Comparison of ENCODE assay signal across 10 cellular contexts in genomic region chr19:33429891-33430673, GRCh38. TPM values are rescaled to one million over a fixed set of nuclear protein-coding genes. Genes with fewer than 3 reads are reported as not detected.
A peak's percentile ranks its signal among the peaks of the same experiment; 100 is the strongest.
DNase-seq lines count a peak whose midpoint lies in the region; ATAC-seq and TF ChIP-seq lines count a peak whose summit lies in the region.
"Had no signal": no experiment of that assay in that cellular context is flagged by ENCODE, and none has a peak within 500 bp of the region (broad histone marks: within the 10 kb centered on the region; RNA-seq: fewer than 3 reads in every experiment).

No MANE protein-coding gene starts in this region.

- POLR2A ChIA-PET in PC-3 (lab: Charles Lee; ENCODE audit: unreplicated experiment) = no interaction called here

- H3K9me2 ChIP-seq in GM23248 (ENCODE audit: insufficient read depth) (no peaks in the 10 kb centered on the region), PC-3 (replicated peaks; ENCODE audit: low read length) (no peaks in the 10 kb centered on the region)

- H4K20me1 ChIP-seq in GM23248 (ENCODE audit: insufficient read depth) = no peaks in the 10 kb centered on the region
- no peaks in the 10 kb centered on the region for H4K20me1 ChIP-seq in PC-3 (ENCODE audit: low read length)

- in situ Hi-C loops in GM23248 (cut with MboI) = no loop called here

- no peaks in the 10 kb centered on the region for H3K9me3 Mint-ChIP-seq in central memory CD8-positive, alpha-beta T cell
- H3K9me3 Mint-ChIP-seq in stimulated activated effector memory CD8-positive, alpha-beta T cell treated with anti-CD3 and anti-CD28 coated beads, Interleukin-12 subunit alpha, Interleukin-12 subunit beta, amount 100 ng/mL, for 72 hours = no peaks in the 10 kb centered on the region
- H3K9me3 Mint-ChIP-seq: dendritic cell treated with granulocyte-macrophage colony-stimulating factor and Interleukin-4, amounts not matched to agents 40 ng/mL and 50 ng/mL, for 4 days had no signal

- BruUV-seq in PC-3 (replicated peaks; lab: Mats Ljungman, UMichigan) = no TSS peak

- peaks cover 7% of the 10 kb centered on the region for H3K4me1 Mint-ChIP-seq in central memory CD8-positive, alpha-beta T cell
- H3K4me1 Mint-ChIP-seq in stimulated activated effector memory CD8-positive, alpha-beta T cell treated with anti-CD3 and anti-CD28 coated beads, Interleukin-12 subunit alpha, Interleukin-12 subunit beta, amount 100 ng/mL, for 72 hours = peaks cover 8% of the 10 kb centered on the region

- CTCF ChIA-PET in PC-3 (lab: Charles Lee) = interaction anchor here (0.5 to 1.0 kb wide), 2 partner anchors 65 to 341 kb away, joined by 3 to 5 read pairs; no protein-coding TSS in a partner anchor

- ATAC-seq in central memory CD8-positive, alpha-beta T cell (replicated peaks; ENCODE audit: extremely low read depth, poor library complexity, severe bottlenecking) = peak; percentile 93
- ATAC-seq in stimulated activated effector memory CD8-positive, alpha-beta T cell treated with anti-CD3 and anti-CD28 coated beads, Interleukin-12 subunit alpha, Interleukin-12 subunit beta, amount 100 ng/mL, for 72 hours = peak; percentile 71
- ATAC-seq in PC-3 = no peak
- ATAC-seq in GM19397 (IDR thresholded peaks at IDR 0.05; ENCODE audit: unreplicated experiment) = no peak

- WGBS in GM23248 (ENCODE audit: low coverage in 1 of 2, low lambda C conversion rate in 2 of 2, missing lambda C conversion rate in 2 of 2), 2 experiments = 67 to 69% methylated on average over 17 of the region's 17 CpGs

- H3K4me3 ChIP-seq in GM23248 (no peak overlapping the region), PC-3 (ENCODE audit: low read length) (no peak overlapping the region)
- H3K4me3 ChIP-seq: ovary had no signal

- H3K27me3 Mint-ChIP-seq in central memory CD8-positive, alpha-beta T cell = no peaks in the 10 kb centered on the region

- TF ChIP-seq CTCF in PC-3 (conservative IDR thresholded peaks at IDR 0.05; ENCODE audit: low read depth, low read length) = no peak

- H3K27me3 ChIP-seq in GM23248 (replicated peaks; ENCODE audit: insufficient read depth) = no peaks in the 10 kb centered on the region
- H3K27me3 ChIP-seq in PC-3 (ENCODE audit: low read length) = no peaks in the 10 kb centered on the region
- H3K27me3 ChIP-seq: ovary had no signal

- H2AFZ ChIP-seq in GM23248 = no peak overlapping the region
- H2AFZ ChIP-seq in PC-3 (ENCODE audit: low read length) = no peak overlapping the region

- no peak overlapping the region for H3K9ac ChIP-seq in GM23248
- H3K9ac ChIP-seq in PC-3 (ENCODE audit: low read length) = no peak overlapping the region

- peaks cover 3% of the 10 kb centered on the region for H3K36me3 Mint-ChIP-seq in central memory CD8-positive, alpha-beta T cell (ENCODE audit: insufficient read depth)
- H3K36me3 Mint-ChIP-seq in stimulated activated effector memory CD8-positive, alpha-beta T cell treated with anti-CD3 and anti-CD28 coated beads, Interleukin-12 subunit alpha, Interleukin-12 subunit beta, amount 100 ng/mL, for 72 hours = peaks cover 4% of the 10 kb centered on the region

- no peak overlapping the region for H3K4me2 ChIP-seq in GM23248 (ENCODE audit: unreplicated experiment)
- H3K4me2 ChIP-seq in PC-3 (ENCODE audit: low read length) = no peak overlapping the region

- H3K27ac Mint-ChIP-seq in central memory CD8-positive, alpha-beta T cell (ENCODE audit: low read depth) = peak overlapping the region; percentile 75
- H3K27ac Mint-ChIP-seq in stimulated activated effector memory CD8-positive, alpha-beta T cell treated with anti-CD3 and anti-CD28 coated beads, Interleukin-12 subunit alpha, Interleukin-12 subunit beta, amount 100 ng/mL, for 72 hours = peak overlapping the region; percentile 10
- H3K27ac Mint-ChIP-seq: dendritic cell treated with granulocyte-macrophage colony-stimulating factor and Interleukin-4, amounts not matched to agents 40 ng/mL and 50 ng/mL, for 4 days had no signal

- intact Hi-C loops in PC-3 (cut with micrococcal nuclease) = loop anchor here (1.0 to 2.0 kb wide), 3 partner anchors 43 to 341 kb away; partner anchors contain the start of gene PEPD

- no peaks in the 10 kb centered on the region for H3K36me3 ChIP-seq in GM23248 (ENCODE audit: low read depth)
- no peaks in the 10 kb centered on the region for H3K36me3 ChIP-seq in PC-3 (ENCODE audit: low read depth, low read length)
- H3K36me3 ChIP-seq: ovary had no signal

- H3K4me1 ChIP-seq in GM23248 (ENCODE audit: insufficient read depth) = peaks cover 2% of the 10 kb centered on the region
- no peaks in the 10 kb centered on the region for H3K4me1 ChIP-seq in PC-3 (ENCODE audit: insufficient read depth, low read length)

- H3F3A ChIP-seq in GM23248 (ENCODE audit: insufficient read depth) (no peaks in the 10 kb centered on the region), PC-3 (ENCODE audit: low read length, unreplicated experiment) (no peaks in the 10 kb centered on the region)

- no peaks in the 10 kb centered on the region for H3K79me2 ChIP-seq in GM23248 (ENCODE audit: insufficient read depth)
- H3K79me2 ChIP-seq in PC-3 (ENCODE audit: low read length) = no peaks in the 10 kb centered on the region

- H3K9me3 ChIP-seq in GM23248 (ENCODE audit: low read depth) (no peaks in the 10 kb centered on the region), PC-3 (ENCODE audit: low read length) (no peaks in the 10 kb centered on the region)
- H3K9me3 ChIP-seq: ovary had no signal

- H3K27ac ChIP-seq in GM23248 (no peak overlapping the region), PC-3 (ENCODE audit: low read length) (no peak overlapping the region)
- H3K27ac ChIP-seq: ovary had no signal

- H3K4me3 Mint-ChIP-seq in central memory CD8-positive, alpha-beta T cell = peak overlapping the region; percentile 39
- peak overlapping the region; percentile 53 for H3K4me3 Mint-ChIP-seq in stimulated activated effector memory CD8-positive, alpha-beta T cell treated with anti-CD3 and anti-CD28 coated beads, Interleukin-12 subunit alpha, Interleukin-12 subunit beta, amount 100 ng/mL, for 72 hours
- H3K4me3 Mint-ChIP-seq: dendritic cell treated with granulocyte-macrophage colony-stimulating factor and Interleukin-4, amounts not matched to agents 40 ng/mL and 50 ng/mL, for 4 days had no signal

- DNase-seq in activated gamma-delta T cell treated with Interleukin-2 at 50 U/mL for 16 hours (peak; percentile 36), activated gamma-delta T cell (lab: John Stamatoyannopoulos, UW) (no peak), NCI-H69 (lab: John Stamatoyannopoulos, UW) (peak; percentile 58), GM23248 (no peak), PC-3 (no peak)
- DNase-seq in central memory CD8-positive, alpha-beta T cell (ENCODE audit: low spot score in 2 of 2) = no peak
- DNase-seq in stimulated activated effector memory CD8-positive, alpha-beta T cell treated with anti-CD3 and anti-CD28 coated beads, Interleukin-12 subunit alpha, Interleukin-12 subunit beta, amount 100 ng/mL, for 72 hours (ENCODE audit: low spot score in 2 of 2) = no peak

RNA-seq across cellular contexts. Expression of gene CEBPG, which starts 56.6 kb away (rescaled TPM):
- total RNA-seq in GM23248 (2014; rRNA removed; shearing (Covaris generic)) = 33.4 and 36.2 TPM in 2 replicates
- 27.4 and 27.6 TPM in 2 replicates for polyA plus RNA-seq in GM23248 (2016; fragmentation: Nextera tagmentation; extraction: Ambion mirVana)
- total RNA-seq in PC-3 (2014; rRNA removed) = 19.5 and 24.6 TPM in 2 replicates

Comparison
In these comparisons a context has a peak if more than half of its experiments do, and no peak if none do; other contexts are left out.
1. DNase-seq: peak in activated gamma-delta T cell treated with Interleukin-2 at 50 U/mL for 16 hours (single experiment) and NCI-H69 (single experiment); none in activated gamma-delta T cell (single experiment), central memory CD8-positive, alpha-beta T cell (0 of 2), stimulated activated effector memory CD8-positive, alpha-beta T cell treated with anti-CD3 and anti-CD28 coated beads, Interleukin-12 subunit alpha, Interleukin-12 subunit beta, amount 100 ng/mL, for 72 hours (0 of 2), GM23248 (single experiment) and PC-3 (single experiment).
2. ATAC-seq: peak in central memory CD8-positive, alpha-beta T cell (single experiment) and stimulated activated effector memory CD8-positive, alpha-beta T cell treated with anti-CD3 and anti-CD28 coated beads, Interleukin-12 subunit alpha, Interleukin-12 subunit beta, amount 100 ng/mL, for 72 hours (single experiment); none in PC-3 (single experiment) and GM19397 (single experiment).